ENCODE assay signal across 12 cellular contexts in the genomic region with DNA sequence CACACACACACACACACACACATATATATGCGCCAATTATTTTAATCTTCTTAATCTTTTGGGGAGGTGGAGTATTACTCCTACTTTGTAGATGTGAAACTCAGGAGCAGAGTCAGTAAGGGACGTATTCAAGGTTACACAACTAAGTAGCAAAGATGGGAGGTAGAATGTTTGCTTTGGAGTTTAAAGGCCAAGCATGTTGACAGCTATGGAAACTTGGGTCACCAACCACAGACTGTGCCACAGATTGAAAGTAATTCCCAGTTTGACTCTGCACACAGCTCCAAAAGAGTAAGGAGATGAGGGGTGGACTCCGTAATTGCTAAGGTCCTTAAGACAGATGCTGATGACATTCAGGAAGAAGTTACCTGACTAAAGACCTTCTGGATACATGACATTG.
DNase-seq lines count a peak whose midpoint lies in the region; ATAC-seq and TF ChIP-seq lines count a peak whose summit lies in the region.
"Had no signal": no experiment of that assay in that cellular context is flagged by ENCODE, and none has a peak within 500 bp of the region (broad histone marks: within the 10 kb centered on the region; RNA-seq: fewer than 3 reads in every experiment).

No MANE protein-coding gene starts in this region.

- H3K36me3 ChIP-seq in left ventricle myocardium inferior (no peaks in the 10 kb centered on the region), transverse colon (no peaks in the 10 kb centered on the region)
- H3K36me3 ChIP-seq: esophagus muscularis mucosa, lower lobe of right lung had no signal

- H3K4me1 ChIP-seq in left ventricle myocardium inferior (peaks cover 100% of the 10 kb centered on the region), transverse colon (peaks cover 25 to 75% (median 34%) of the 10 kb centered on the region in 4 donors)

- TF ChIP-seq EP300 in transverse colon (IDR thresholded peaks at IDR 0.05; ENCODE audit: low read depth), result no peak

- H3K4me3 Mint-ChIP-seq in activated T-helper 17 cell treated with anti-CD3 and anti-CD28 coated beads, Interleukin-2, amount 50 U/mL, for 72 hours, result peak overlapping the region; percentile 11
- H3K4me3 Mint-ChIP-seq in natural killer cell treated with Interleukin-12 subunit alpha and Interleukin-12 subunit beta and Interleukin-15 and Interleukin-18, amount 100 ng/mL, for 72 hours, result peak overlapping the region; percentile 6
- H3K4me3 Mint-ChIP-seq: activated naive CD8-positive, alpha-beta T cell treated with anti-CD3 and anti-CD28 coated beads, Interleukin-2, amount 10 ng/mL, durations not matched to agents 7 days and 5 days; T-helper 17 cell had no signal

- H3K27me3 ChIP-seq in left ventricle myocardium inferior (ENCODE audit: low read depth), result no peaks in the 10 kb centered on the region
- no peaks in the 10 kb centered on the region for H3K27me3 ChIP-seq in transverse colon
- H3K27me3 ChIP-seq: esophagus muscularis mucosa had no signal

- H3K27ac ChIP-seq in left ventricle myocardium inferior (replicated peaks), result peak overlapping the region; percentile 57
- H3K27ac ChIP-seq in transverse colon, result peak overlapping the region in 3 of 4 donors; percentile 6 to 15 (median 13)
- H3K27ac ChIP-seq: esophagus muscularis mucosa, lower lobe of right lung had no signal

- DNase-seq in left ventricle myocardium inferior (no peak), left ventricle myocardium superior (no peak), transverse colon (no peak)
- no peak for DNase-seq in natural killer cell treated with Interleukin-12 subunit alpha and Interleukin-12 subunit beta and Interleukin-15 and Interleukin-18, amount 100 ng/mL, for 72 hours (ENCODE audit: low spot score)
- DNase-seq: SHP77 treated with DMSO at 0.1 percent for 48 hours had no signal

- peaks cover 21% of the 10 kb centered on the region for H3K36me3 Mint-ChIP-seq in activated T-helper 17 cell treated with anti-CD3 and anti-CD28 coated beads, Interleukin-2, amount 50 U/mL, for 72 hours (ENCODE audit: low read depth)
- peaks cover 6% of the 10 kb centered on the region for H3K36me3 Mint-ChIP-seq in natural killer cell treated with Interleukin-12 subunit alpha and Interleukin-12 subunit beta and Interleukin-15 and Interleukin-18, amount 100 ng/mL, for 72 hours

- no peak for TF ChIP-seq CTCF in left ventricle myocardium inferior (IDR thresholded peaks at IDR 0.05; ENCODE audit: borderline replicate concordance)
- no peak for TF ChIP-seq CTCF in transverse colon (IDR thresholded peaks at IDR 0.05)

- H3K9me3 ChIP-seq in left ventricle myocardium inferior (replicated peaks), result no peaks in the 10 kb centered on the region
- no peaks in the 10 kb centered on the region for H3K9me3 ChIP-seq in transverse colon
- H3K9me3 ChIP-seq: esophagus muscularis mucosa, lower lobe of right lung had no signal

- TF ChIP-seq POLR2A in transverse colon (IDR thresholded peaks at IDR 0.05), result no peak

- no peaks in the 10 kb centered on the region for H3K27me3 Mint-ChIP-seq in activated T-helper 17 cell treated with anti-CD3 and anti-CD28 coated beads, Interleukin-2, amount 50 U/mL, for 72 hours
- H3K27me3 Mint-ChIP-seq in natural killer cell treated with Interleukin-12 subunit alpha and Interleukin-12 subunit beta and Interleukin-15 and Interleukin-18, amount 100 ng/mL, for 72 hours, result no peaks in the 10 kb centered on the region
- H3K27me3 Mint-ChIP-seq: activated naive CD8-positive, alpha-beta T cell treated with anti-CD3 and anti-CD28 coated beads, Interleukin-2, amount 10 ng/mL, durations not matched to agents 7 days and 5 days; T-helper 17 cell had no signal

- ATAC-seq in left ventricle myocardium superior, result no peak
- ATAC-seq in activated T-helper 17 cell treated with anti-CD3 and anti-CD28 coated beads, Interleukin-2, amount 50 U/mL, for 72 hours (replicated peaks), result peak; percentile 59
- ATAC-seq in natural killer cell treated with Interleukin-12 subunit alpha and Interleukin-12 subunit beta and Interleukin-15 and Interleukin-18, amount 100 ng/mL, for 72 hours, result no peak
- ATAC-seq in HG03159 (IDR thresholded peaks at IDR 0.05; ENCODE audit: unreplicated experiment), result no peak
- ATAC-seq in GM18517 (IDR thresholded peaks at IDR 0.05; ENCODE audit: unreplicated experiment), result no peak

- intact Hi-C loops in left ventricle myocardium inferior (cut with micrococcal nuclease) (loop anchor here (10.0 kb wide), 1 partner anchor 170 kb away; the partner anchor contains the start of gene RBMS1), left ventricle myocardium superior (cut with micrococcal nuclease) (loop anchor here (10.0 kb wide), 1 partner anchor 580 kb away; no protein-coding TSS in a partner anchor), transverse colon (cut with DNase I; ENCODE audit: low total_unique reads) (no loop called here)

- in situ Hi-C loops in transverse colon (cut with MboI; ENCODE audit: low pct_ligation_motif_present in 1 of 4, low pct_unique_long_range_greater_than_20kb in 1 of 4, low sequenced_read_pairs in 3 of 4), result no loop called here

- H3K4me3 ChIP-seq in left ventricle myocardium inferior, result no peak overlapping the region
- H3K4me3 ChIP-seq in transverse colon, result no peak overlapping the region
- H3K4me3 ChIP-seq: esophagus muscularis mucosa, lower lobe of right lung had no signal

- H3K9me3 Mint-ChIP-seq in activated T-helper 17 cell treated with anti-CD3 and anti-CD28 coated beads, Interleukin-2, amount 50 U/mL, for 72 hours, result no peaks in the 10 kb centered on the region
- H3K9me3 Mint-ChIP-seq in natural killer cell treated with Interleukin-12 subunit alpha and Interleukin-12 subunit beta and Interleukin-15 and Interleukin-18, amount 100 ng/mL, for 72 hours, result no peaks in the 10 kb centered on the region
- H3K9me3 Mint-ChIP-seq: activated naive CD8-positive, alpha-beta T cell treated with anti-CD3 and anti-CD28 coated beads, Interleukin-2, amount 10 ng/mL, durations not matched to agents 7 days and 5 days had no signal

- 80 to 82% methylated on average over 3 of the region's 3 CpGs for WGBS in transverse colon (ENCODE audit: low coverage in 1 of 2), 2 donors

- H3K27ac Mint-ChIP-seq in activated T-helper 17 cell treated with anti-CD3 and anti-CD28 coated beads, Interleukin-2, amount 50 U/mL, for 72 hours, result no peak overlapping the region
- peak overlapping the region in 1 of 2 donors; percentile 75 for H3K27ac Mint-ChIP-seq in natural killer cell treated with Interleukin-12 subunit alpha and Interleukin-12 subunit beta and Interleukin-15 and Interleukin-18, amount 100 ng/mL, for 72 hours
- H3K27ac Mint-ChIP-seq: activated naive CD8-positive, alpha-beta T cell treated with anti-CD3 and anti-CD28 coated beads, Interleukin-2, amount 10 ng/mL, durations not matched to agents 7 days and 5 days had no signal

- H3K4me1 Mint-ChIP-seq in activated T-helper 17 cell treated with anti-CD3 and anti-CD28 coated beads, Interleukin-2, amount 50 U/mL, for 72 hours, result peaks cover 66% of the 10 kb centered on the region
- peaks cover 80 to 83% of the 10 kb centered on the region in 2 donors for H3K4me1 Mint-ChIP-seq in natural killer cell treated with Interleukin-12 subunit alpha and Interleukin-12 subunit beta and Interleukin-15 and Interleukin-18, amount 100 ng/mL, for 72 hours (ENCODE audit: low read depth in 2 of 2)
